8 cellular contexts compared by ENCODE assay signal in the genomic region with DNA sequence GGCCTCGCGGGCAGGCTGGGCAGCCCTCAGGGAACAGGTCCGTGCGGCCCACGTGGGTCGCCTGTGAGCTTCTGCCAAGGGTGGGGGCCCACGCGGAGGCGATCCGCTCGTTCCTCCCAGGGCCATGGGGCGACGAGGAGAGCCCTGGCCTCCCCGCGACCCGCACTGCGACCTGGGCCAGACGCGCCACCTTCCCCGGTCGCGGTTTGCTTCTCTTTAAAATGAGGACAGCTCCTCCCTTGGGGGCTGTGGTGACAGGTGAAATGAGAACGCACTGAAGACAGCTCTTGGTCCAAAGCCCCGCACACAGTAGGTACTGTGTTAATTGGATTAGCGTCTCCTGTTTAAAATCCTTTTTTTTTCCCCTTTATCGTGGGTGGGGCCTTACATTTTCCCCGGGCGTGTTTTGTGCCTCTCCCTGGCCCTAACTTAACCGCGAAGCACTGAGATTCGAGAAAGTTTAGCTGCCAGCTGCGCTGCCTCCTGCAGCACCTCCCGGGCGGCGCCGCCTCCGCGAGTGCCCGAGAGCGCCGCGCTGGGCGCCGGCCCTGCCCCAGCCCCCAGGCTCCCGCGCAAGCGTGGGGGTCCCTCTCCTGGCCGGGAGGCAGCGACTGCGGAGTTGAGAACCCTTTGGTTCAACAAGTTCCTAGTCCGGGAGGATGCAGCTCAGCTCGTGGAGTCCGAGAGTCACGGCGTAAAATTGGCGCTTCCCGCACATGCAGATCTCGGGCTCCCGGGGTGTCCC. TPM values are rescaled to one million over a fixed set of nuclear protein-coding genes. Genes with fewer than 3 reads are reported as not detected.
DNase-seq lines count a peak whose midpoint lies in the region; ATAC-seq and TF ChIP-seq lines count a peak whose summit lies in the region.

No MANE protein-coding gene starts in this region.

- peak; percentile 6 for ATAC-seq in GM19324 (IDR thresholded peaks at IDR 0.05; ENCODE audit: low FRiP score, unreplicated experiment)
- ATAC-seq in thoracic aorta (ENCODE audit: insufficient number of reproducible peaks, low FRiP score, low read depth): no peak
- ATAC-seq in HG03439 (IDR thresholded peaks at IDR 0.05; ENCODE audit: unreplicated experiment): no peak

- H3K27ac ChIP-seq in mucosa of rectum (ENCODE audit: low read depth in 2 of 2, low read length in 2 of 2) (peak overlapping the region; percentile 86 to 87), thoracic aorta (no peak overlapping the region)

- H3K4me1 ChIP-seq in mucosa of rectum (ENCODE audit: control insufficient read depth in 2 of 2, insufficient read depth in 2 of 2, low read length in 2 of 2) (peaks cover 30 to 38% of the 10 kb centered on the region in 2 donors), thoracic aorta (ENCODE audit: control insufficient read depth in 1 of 2, low read depth in 2 of 2) (peaks cover 6 to 34% of the 10 kb centered on the region in 2 donors)

- peak overlapping the region; percentile 76 to 87 for H3K9ac ChIP-seq in mucosa of rectum (ENCODE audit: low read depth in 1 of 2, low read length in 2 of 2)

- TF ChIP-seq CTCF in AG09319 (IDR thresholded peaks at IDR 0.05; ENCODE audit: low read depth, low read length) (peak; percentile 27), epithelial cell of proximal tubule (conservative IDR thresholded peaks at IDR 0.05; ENCODE audit: low read depth, low read length) (peak; percentile 29), thoracic aorta (IDR thresholded peaks at IDR 0.05) (peak; percentile 23)

- peak overlapping the region; percentile 60 for H3K4me3 ChIP-seq in epithelial cell of proximal tubule (ENCODE audit: low read depth, low read length)
- peak overlapping the region; percentile 89 to 91 for H3K4me3 ChIP-seq in mucosa of rectum (ENCODE audit: low read length in 2 of 2)
- H3K4me3 ChIP-seq in thoracic aorta: peak overlapping the region; percentile 86

- no peaks in the 10 kb centered on the region for H3K9me3 ChIP-seq in mucosa of rectum (ENCODE audit: control insufficient read depth in 2 of 2, low read length in 2 of 2)
- H3K9me3 ChIP-seq in thoracic aorta: no peaks in the 10 kb centered on the region

- no peak for DNase-seq in AG09319 (ENCODE audit: extremely low read depth, low read depth)
- peak; percentile 31 for DNase-seq in MV-4-11 (lab: John Stamatoyannopoulos, UW)
- peak; percentile 76 for DNase-seq in activated CD8-positive, alpha-beta memory T cell treated with anti-CD3 and anti-CD28 coated beads for 24 hours
- no peak for DNase-seq in epithelial cell of proximal tubule (ENCODE audit: low read depth)
- no peak for DNase-seq in thoracic aorta (ENCODE audit: low spot score)

- H3K27me3 ChIP-seq in mucosa of rectum (ENCODE audit: control insufficient read depth in 2 of 2, insufficient read depth in 2 of 2, low read length in 2 of 2): no peaks in the 10 kb centered on the region
- no peaks in the 10 kb centered on the region for H3K27me3 ChIP-seq in thoracic aorta (replicated peaks; ENCODE audit: insufficient read depth)

- no peaks in the 10 kb centered on the region for H3K36me3 ChIP-seq in mucosa of rectum (ENCODE audit: control insufficient read depth in 2 of 2, insufficient read depth in 2 of 2, low read length in 2 of 2)
- no peaks in the 10 kb centered on the region for H3K36me3 ChIP-seq in thoracic aorta

RNA-seq across cellular contexts. Expression of a gene that starts 1.1 kb away (rescaled TPM):
- 72.3 and 138 TPM in 2 replicates for total RNA-seq in epithelial cell of proximal tubule
- total RNA-seq in thoracic aorta: 10 to 100 TPM; 34.6 to 50.2 TPM

Comparison
In these comparisons a context has a peak if more than half of its experiments do, and no peak if none do; other contexts are left out.
1. DNase-seq: peak in MV-4-11 (single experiment) and activated CD8-positive, alpha-beta memory T cell treated with anti-CD3 and anti-CD28 coated beads for 24 hours (single experiment); none in AG09319 (single experiment), epithelial cell of proximal tubule (single experiment) and thoracic aorta (single experiment).
2. H3K27ac ChIP-seq: peak in mucosa of rectum (2 of 2); none in thoracic aorta (0 of 2).
3. Peak in every context shown above with its lines, with median percentiles within 50 percentile points of each other: CTCF ChIP-seq and H3K4me3 ChIP-seq.